18 cellular contexts compared by ENCODE assay signal in the genomic region with DNA sequence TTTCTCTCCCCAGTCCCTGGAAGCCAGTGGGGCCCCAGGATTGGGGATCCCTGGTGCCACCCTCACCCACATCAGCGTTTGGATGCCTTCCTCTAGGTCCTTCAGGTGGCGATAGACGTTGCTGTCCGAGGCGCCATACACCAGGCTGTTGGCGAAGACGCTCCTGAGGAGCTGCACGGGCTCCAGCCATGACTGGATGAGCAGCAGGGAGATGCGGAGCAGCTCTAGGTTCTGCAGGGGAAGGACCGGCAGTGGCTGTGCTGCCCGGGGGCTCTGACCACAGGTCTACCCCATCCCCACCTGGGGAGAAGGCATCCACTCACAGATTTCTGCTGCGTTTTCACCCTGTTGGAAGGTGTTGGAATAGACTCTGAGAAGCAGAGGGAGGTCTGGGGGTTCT. TPM values are rescaled to one million over a fixed set of nuclear protein-coding genes. Genes with fewer than 3 reads are reported as not detected.
DNase-seq lines count a peak whose midpoint lies in the region; ATAC-seq lines count a peak whose summit lies in the region.
"Had no signal": no experiment of that assay in that cellular context is flagged by ENCODE, and none has a peak within 500 bp of the region (broad histone marks: within the 10 kb centered on the region; RNA-seq: fewer than 3 reads in every experiment).

No MANE protein-coding gene starts in this region.

- H2BK5ac ChIP-seq in neuronal stem cell (ENCODE audit: low read length), result peak overlapping the region; percentile 82

- H3K27ac ChIP-seq in iPS-20b (ENCODE audit: low read length), result no peak overlapping the region
- no peak overlapping the region for H3K27ac ChIP-seq in neuronal stem cell (replicated peaks; ENCODE audit: low read length)
- H3K27ac ChIP-seq: C4-2B, KMS-11 had no signal

- H3K9me3 ChIP-seq in iPS-20b (ENCODE audit: insufficient read depth, low read depth, low read length), result no peaks in the 10 kb centered on the region
- no peaks in the 10 kb centered on the region for H3K9me3 ChIP-seq in neuronal stem cell (replicated peaks in 1 of 2; ENCODE audit: control insufficient read depth in 2 of 2, insufficient read depth in 1 of 2, low read depth in 1 of 2, low read length in 2 of 2)
- H3K9me3 ChIP-seq: Caco-2, HAP-1 had no signal

- H2BK12ac ChIP-seq in neuronal stem cell (ENCODE audit: low read length), result no peak overlapping the region

- peak; percentile 35 for DNase-seq in H7
- no peak for DNase-seq in neuronal stem cell (ENCODE audit: low spot score)
- DNase-seq in effector memory CD8-positive, alpha-beta T cell, result no peak
- no peak for DNase-seq in DMS 273 (lab: John Stamatoyannopoulos, UW; ENCODE audit: unreplicated experiment)
- DNase-seq: AML-193; CD4-positive, alpha-beta T cell; DMS79; GDM1; GOT3 had no signal

- H3K4me1 ChIP-seq in iPS-20b (ENCODE audit: insufficient read depth, low read length) (peaks cover 6% of the 10 kb centered on the region; the same call in 1 of the 2 replicates), neuronal stem cell (ENCODE audit: control insufficient read depth in 2 of 2, insufficient read depth in 1 of 2, low read depth in 1 of 2, low read length in 2 of 2) (no peaks in the 10 kb centered on the region)
- H3K4me1 ChIP-seq: Caco-2, HAP-1 had no signal

- H3K27ac Mint-ChIP-seq in effector memory CD8-positive, alpha-beta T cell, result no peak overlapping the region
- H3K27ac Mint-ChIP-seq: CD4-positive, alpha-beta T cell had no signal

- no peaks in the 10 kb centered on the region for H3K9me3 Mint-ChIP-seq in effector memory CD8-positive, alpha-beta T cell
- H3K9me3 Mint-ChIP-seq: CD4-positive, alpha-beta T cell had no signal

- H2AK5ac ChIP-seq in neuronal stem cell (ENCODE audit: low read depth, low read length), result no peak overlapping the region

- no peak overlapping the region for H4K8ac ChIP-seq in neuronal stem cell (ENCODE audit: low read depth, low read length)

- H3K9ac ChIP-seq in iPS-20b (ENCODE audit: low read depth, low read length) (no peak overlapping the region), neuronal stem cell (ENCODE audit: low read depth, low read length, poor library complexity) (no peak overlapping the region)
- H3K9ac ChIP-seq: KMS-11 had no signal

- no peaks in the 10 kb centered on the region for H3K27me3 ChIP-seq in H7 (ENCODE audit: control insufficient read depth, insufficient read depth, low read length)
- H3K27me3 ChIP-seq in iPS-20b (ENCODE audit: insufficient read depth, low read length), result no peaks in the 10 kb centered on the region
- no peaks in the 10 kb centered on the region for H3K27me3 ChIP-seq in neuronal stem cell (ENCODE audit: control insufficient read depth in 3 of 3, insufficient read depth in 3 of 3, low read depth in 1 of 3, low read length in 3 of 3)

- H3K27me3 Mint-ChIP-seq in effector memory CD8-positive, alpha-beta T cell, result peaks cover 11 to 14% of the 10 kb centered on the region in 2 donors
- H3K27me3 Mint-ChIP-seq: CD4-positive, alpha-beta T cell had no signal

- H3K36me3 ChIP-seq in H7 (replicated peaks; ENCODE audit: control insufficient read depth, insufficient read depth, low read length), result no peaks in the 10 kb centered on the region
- H3K36me3 ChIP-seq in iPS-20b (ENCODE audit: insufficient read depth, low read depth, low read length), result no peaks in the 10 kb centered on the region
- no peaks in the 10 kb centered on the region for H3K36me3 ChIP-seq in neuronal stem cell (replicated peaks in 1 of 2; ENCODE audit: control insufficient read depth in 2 of 2, insufficient read depth in 2 of 2, low read length in 2 of 2)
- H3K36me3 ChIP-seq: HAP-1 had no signal

- ATAC-seq in effector memory CD8-positive, alpha-beta T cell (replicated peaks), result no peak
- ATAC-seq in HG02610 (IDR thresholded peaks at IDR 0.05; ENCODE audit: unreplicated experiment), result no peak

- H2BK15ac ChIP-seq in neuronal stem cell (ENCODE audit: low read length), result no peak overlapping the region

- peaks cover 4% of the 10 kb centered on the region for H3K36me3 Mint-ChIP-seq in effector memory CD8-positive, alpha-beta T cell (ENCODE audit: insufficient read depth)

- H3K79me1 ChIP-seq in neuronal stem cell (ENCODE audit: low read depth, low read length), result no peaks in the 10 kb centered on the region

- H2AFZ ChIP-seq in neuronal stem cell (ENCODE audit: low read length), result no peak overlapping the region

- H3K23ac ChIP-seq in neuronal stem cell (ENCODE audit: low read depth, low read length, poor library complexity), result no peak overlapping the region

- WGBS in neuronal stem cell (ENCODE audit: extremely low coverage in 2 of 2, insufficient read length in 2 of 2, insufficient replicate concordance in 1 of 2), 2 donors, result no CpG with 5 or more reads among the region's 12 CpGs

- H3K4me3 Mint-ChIP-seq in effector memory CD8-positive, alpha-beta T cell, result no peak overlapping the region
- H3K4me3 Mint-ChIP-seq: CD4-positive, alpha-beta T cell had no signal

- peak overlapping the region; percentile 71 for H3K14ac ChIP-seq in neuronal stem cell (ENCODE audit: low read length)

- H3K4ac ChIP-seq in neuronal stem cell (ENCODE audit: low read length), result no peak overlapping the region

- no peak overlapping the region for H3K18ac ChIP-seq in neuronal stem cell (ENCODE audit: low read length)

- H4K91ac ChIP-seq in neuronal stem cell (ENCODE audit: low read depth, low read length, poor library complexity), result no peak overlapping the region

- no peak overlapping the region for H2BK120ac ChIP-seq in neuronal stem cell (ENCODE audit: low read depth, low read length)

- H3K4me2 ChIP-seq in neuronal stem cell (ENCODE audit: insufficient read depth, low read length, poor library complexity, severe bottlenecking), result no peak overlapping the region
- H3K4me2 ChIP-seq: KMS-11 had no signal

- peaks cover 4 to 6% of the 10 kb centered on the region in 2 donors for H3K4me1 Mint-ChIP-seq in effector memory CD8-positive, alpha-beta T cell (ENCODE audit: low read depth in 2 of 2)

- no peak overlapping the region for H3K4me3 ChIP-seq in H7 (ENCODE audit: insufficient read depth, low read depth, low read length)
- H3K4me3 ChIP-seq in iPS-20b (ENCODE audit: low read length), result 0 out of 2 replicates have a peak overlapping the region, but pooled peaks have one; percentile 41
- H3K4me3 ChIP-seq in neuronal stem cell (ENCODE audit: low read length in 2 of 2), result no peak overlapping the region
- H3K4me3 ChIP-seq: HAP-1 had no signal

RNA-seq across cellular contexts. Expression of gene GH2, which starts 1.0 kb away (rescaled TPM):
- total RNA-seq in H7 (2014; rRNA removed; shearing (Covaris generic)), result not detected in 2 replicates
- polyA plus RNA-seq in neuronal stem cell (2013, experiment 1 of 2), result not detected
- 0.07 TPM for polyA plus RNA-seq in neuronal stem cell (2013, experiment 2 of 2)
- total RNA-seq: Caco-2; CD4-positive, alpha-beta T cell; Daoy; HT-29 had no signal
- polyA plus RNA-seq: BJ had no signal

RNA-seq across cellular contexts. Expression of gene CSH2, which starts 7.2 kb away (rescaled TPM):
- total RNA-seq in H7 (2014; rRNA removed; shearing (Covaris generic)), result not detected in 2 replicates
- polyA plus RNA-seq in neuronal stem cell (2013, experiment 1 of 2), result not detected
- not detected for polyA plus RNA-seq in neuronal stem cell (2013, experiment 2 of 2)
- total RNA-seq: Caco-2; CD4-positive, alpha-beta T cell; Daoy; HT-29 had no signal
- polyA plus RNA-seq: BJ had no signal

RNA-seq across cellular contexts. Expression of gene CSH1, which starts 15.7 kb away (rescaled TPM):
- 0.30 TPM in 1 of 2 replicates, not detected in the other for total RNA-seq in H7 (2014; rRNA removed; shearing (Covaris generic))
- polyA plus RNA-seq in neuronal stem cell (2013, experiment 1 of 2), result not detected
- polyA plus RNA-seq in neuronal stem cell (2013, experiment 2 of 2), result not detected
- total RNA-seq: Caco-2; CD4-positive, alpha-beta T cell; Daoy; HT-29 had no signal
- polyA plus RNA-seq: BJ had no signal

RNA-seq across cellular contexts. Expression of gene CSHL1, which starts 30.4 kb away (rescaled TPM):
- not detected in 2 replicates for total RNA-seq in H7 (2014; rRNA removed; shearing (Covaris generic))
- not detected for polyA plus RNA-seq in neuronal stem cell (2013, experiment 1 of 2)
- polyA plus RNA-seq in neuronal stem cell (2013, experiment 2 of 2), result not detected
- total RNA-seq: Caco-2; CD4-positive, alpha-beta T cell; Daoy; HT-29 had no signal
- polyA plus RNA-seq: BJ had no signal

RNA-seq across cellular contexts. Expression of gene GH1, which starts 37.9 kb away (rescaled TPM):
- total RNA-seq in H7 (2014; rRNA removed; shearing (Covaris generic)), result not detected in 2 replicates
- 0.08 TPM for polyA plus RNA-seq in neuronal stem cell (2013, experiment 1 of 2)
- 0.24 TPM for polyA plus RNA-seq in neuronal stem cell (2013, experiment 2 of 2)
- total RNA-seq: Caco-2; CD4-positive, alpha-beta T cell; Daoy; HT-29 had no signal
- polyA plus RNA-seq: BJ had no signal
